8 cellular contexts compared by ENCODE assay signal in genomic region chr12:57127101-57127709, GRCh38. TPM values are rescaled to one million over a fixed set of nuclear protein-coding genes. Genes with fewer than 3 reads are reported as not detected.
A peak's percentile ranks its signal among the peaks of the same experiment; 100 is the strongest.
DNase-seq lines count a peak whose midpoint lies in the region; ATAC-seq, FAIRE-seq and TF ChIP-seq lines count a peak whose summit lies in the region.

No MANE protein-coding gene starts in this region.

- peaks cover 1 to 11% of the 10 kb centered on the region in 2 donors for H3K4me1 ChIP-seq in small intestine (ENCODE audit: control insufficient read depth in 2 of 2, insufficient read depth in 1 of 2, low read depth in 1 of 2, low read length in 1 of 2)

- H3K27me3 ChIP-seq in small intestine (ENCODE audit: control insufficient read depth in 2 of 2, insufficient read depth in 2 of 2, low read length in 2 of 2): no peaks in the 10 kb centered on the region

- H3K27ac ChIP-seq in small intestine (ENCODE audit: low read depth in 1 of 2, low read length in 1 of 2): peak overlapping the region; percentile 90 to 97

- TF ChIP-seq CTCF in D721Med (IDR thresholded peaks at IDR 0.05; ENCODE audit: insufficient read depth, missing control alignments) (peak; percentile 22), astrocyte of the spinal cord (IDR thresholded peaks at IDR 0.05; ENCODE audit: low read depth, low read length) (peak; percentile 45)

- FAIRE-seq in D721Med (lab: Jason Lieb, UNC): no peak
- FAIRE-seq in small intestine (lab: Jason Lieb, UNC): no peak

- H3K36me3 ChIP-seq in small intestine (ENCODE audit: control insufficient read depth in 2 of 2, insufficient read depth in 2 of 2, low read length in 2 of 2): no peaks in the 10 kb centered on the region

- DNase-seq in D721Med (ENCODE audit: insufficient read length, low spot score): no peak
- peak; percentile 58 for DNase-seq in HPDE6-E6E7 (ENCODE audit: extremely low spot score)
- peak; percentile 88 for DNase-seq in SK-N-DZ (ENCODE audit: low spot score)
- DNase-seq in astrocyte of the spinal cord (ENCODE audit: low read depth, low spot score): no peak
- DNase-seq in small intestine: peak; percentile 96
- DNase-seq in NCI-H1048 (lab: John Stamatoyannopoulos, UW): no peak

- H3K4me3 ChIP-seq in astrocyte of the spinal cord (ENCODE audit: low read depth, low read length) (peak overlapping the region; percentile 88), iPS-18c (ENCODE audit: insufficient read depth, low read depth, low read length) (peak overlapping the region; percentile 91), small intestine (ENCODE audit: low read depth in 1 of 2, low read length in 2 of 2) (peak overlapping the region; percentile 49 to 78)

- in situ Hi-C loops in astrocyte of the spinal cord (cut with HindIII; ENCODE audit: low sequenced_read_pairs): no loop called here

- no peaks in the 10 kb centered on the region for H3K9me3 ChIP-seq in iPS-18c (ENCODE audit: control insufficient read depth, insufficient read depth, low read length)
- H3K9me3 ChIP-seq in small intestine (ENCODE audit: control insufficient read depth, low read depth): no peaks in the 10 kb centered on the region

- WGBS in small intestine, 3 donors: 2 to 6% (median 4%) methylated on average over 26 of the region's 26 CpGs

- no peak for ATAC-seq in HG03354 (IDR thresholded peaks at IDR 0.05; ENCODE audit: poor library complexity, severe bottlenecking, unreplicated experiment)

RNA-seq across cellular contexts. Expression of gene LRP1, which starts 1.1 kb away (rescaled TPM):
- polyA plus RNA-seq in SK-N-DZ (2014; cell fraction: cytosol; rRNA removed): 6.4 and 7.8 TPM in 2 replicates
- 16.5 and 44.9 TPM in 2 replicates for polyA plus RNA-seq in SK-N-DZ (2014; cell fraction: nucleus; rRNA removed)
- polyA plus RNA-seq in small intestine: 10 to 100 TPM; 24.3 to 47.5 (median 35.8) TPM

RNA-seq across cellular contexts. Expression of gene STAT6, which starts 16.0 kb away (rescaled TPM):
- polyA plus RNA-seq in SK-N-DZ (2014; cell fraction: cytosol; rRNA removed): 37.1 and 42.2 TPM in 2 replicates
- 129 TPM in 2 replicates for polyA plus RNA-seq in SK-N-DZ (2014; cell fraction: nucleus; rRNA removed)
- polyA plus RNA-seq in small intestine: 100 to 1,000 TPM; 129 to 842 (median 558) TPM

RNA-seq across cellular contexts. Expression of gene LRP1-AS, which starts 20.2 kb away (rescaled TPM):
- not detected in 2 replicates for polyA plus RNA-seq in SK-N-DZ (2014; cell fraction: cytosol; rRNA removed)
- not detected in 2 replicates for polyA plus RNA-seq in SK-N-DZ (2014; cell fraction: nucleus; rRNA removed)
- under 1 TPM in 1 of 3 donors, not detected in 2; 0.15 TPM for polyA plus RNA-seq in small intestine

RNA-seq across cellular contexts. Expression of gene NAB2, which starts 38.3 kb away (rescaled TPM):
- 24.6 and 39.9 TPM in 2 replicates for polyA plus RNA-seq in SK-N-DZ (2014; cell fraction: cytosol; rRNA removed)
- 33.8 and 35.6 TPM in 2 replicates for polyA plus RNA-seq in SK-N-DZ (2014; cell fraction: nucleus; rRNA removed)
- polyA plus RNA-seq in small intestine: 10 to 100 TPM; 11.4 to 21.2 (median 14.9) TPM

RNA-seq across cellular contexts. Expression of gene NEMP1, which starts 48.6 kb away (rescaled TPM):
- polyA plus RNA-seq in SK-N-DZ (2014; cell fraction: cytosol; rRNA removed): 48.5 and 61.1 TPM in 2 replicates
- polyA plus RNA-seq in SK-N-DZ (2014; cell fraction: nucleus; rRNA removed): 58.2 and 72.1 TPM in 2 replicates
- 1 to 10 TPM in 1 of 3 donors, under 1 TPM in 2; 0.45 to 3.6 (median 0.54) TPM for polyA plus RNA-seq in small intestine

Comparison
In these comparisons a context has a peak if more than half of its experiments do, and no peak if none do; other contexts are left out.
1. DNase-seq: peak in HPDE6-E6E7 (single experiment), SK-N-DZ (single experiment) and small intestine (single experiment); none in D721Med (single experiment), astrocyte of the spinal cord (single experiment) and NCI-H1048 (single experiment).
2. Peak in every context shown above with its lines, with median percentiles within 50 percentile points of each other: H3K4me3 ChIP-seq.